Comparison of ENCODE assay signal across 1 cellular context in genomic region chrX:53682885-53683555, GRCh38.
TF ChIP-seq lines count a peak whose summit lies in the region.

No MANE protein-coding gene starts in this region.

TF ChIP-seq in K562, 482 proteins besides CTCF, POLR2A, EP300 and RAD21 (continued from another document and continues in another):
- TF ChIP-seq RNF219 (CRISPR knock-in tag; IDR thresholded peaks at IDR 0.05) (no peak), NCOA1 (IDR thresholded peaks at IDR 0.05; ENCODE audit: low read depth) (no peak), SMAD3 (CRISPR knock-in tag; conservative IDR thresholded peaks at IDR 0.05) (no peak), KLF6 (CRISPR knock-in tag; IDR thresholded peaks at IDR 0.05; ENCODE audit: borderline replicate concordance) (no peak), LARP7 (IDR thresholded peaks at IDR 0.05) (no peak), ZNF592 (IDR thresholded peaks at IDR 0.05) (peak; percentile 59), NCOA2 (IDR thresholded peaks at IDR 0.05; ENCODE audit: partially characterized antibody in 2 of 2) (no peak), CHD2 (IDR thresholded peaks at IDR 0.05; ENCODE audit: low read depth, low read length) (peak; percentile 93), TEAD1 (CRISPR knock-in tag; IDR thresholded peaks at IDR 0.05) (no peak), CTBP1 (IDR thresholded peaks at IDR 0.05; ENCODE audit: borderline replicate concordance) (no peak), NR2C1 (IDR thresholded peaks at IDR 0.05) (peak; percentile 92), NR2C1 (tag; IDR thresholded peaks at IDR 0.05) (peak; percentile 91), KLF13 (tag; IDR thresholded peaks at IDR 0.05; ENCODE audit: borderline replicate concordance, low read depth) (no peak), NFE2 (IDR thresholded peaks at IDR 0.05; ENCODE audit: low read depth) (no peak), ZBTB7A (IDR thresholded peaks at IDR 0.05; ENCODE audit: borderline replicate concordance, control insufficient read depth, low read depth, low read length) (peak; percentile 16; the same call in 1 of the 2 replicates), HDAC6 (IDR thresholded peaks at IDR 0.05; ENCODE audit: low read depth, low read length) (no peak), DPF2 (IDR thresholded peaks at IDR 0.05) (no peak), RNF2 (IDR thresholded peaks at IDR 0.05) (no peak), FOXK1 (CRISPR knock-in tag; IDR thresholded peaks at IDR 0.05; ENCODE audit: borderline replicate concordance) (no peak), ZNF224 (CRISPR knock-in tag; IDR thresholded peaks at IDR 0.05) (no peak), NR2C2 (CRISPR knock-in tag; IDR thresholded peaks at IDR 0.05) (peak; percentile 62; the same call in 1 of the 2 replicates), NR2C2 (tag; IDR thresholded peaks at IDR 0.05) (peak; percentile 96), SREBF2 (CRISPR knock-in tag; IDR thresholded peaks at IDR 0.05) (no peak), ADNP (tag; IDR thresholded peaks at IDR 0.05) (no peak), CTCFL (IDR thresholded peaks at IDR 0.05; ENCODE audit: borderline replicate concordance, insufficient read depth, low read depth, low read length, poor library complexity, severe bottlenecking) (no peak), XRCC5 (IDR thresholded peaks at IDR 0.05; ENCODE audit: low read depth, low read length) (no peak), NFE2L1 (tag; IDR thresholded peaks at IDR 0.05; ENCODE audit: borderline replicate concordance, low read depth) (no peak), RBM25 (IDR thresholded peaks at IDR 0.05; ENCODE audit: low read depth, low read length, severe bottlenecking) (peak; percentile 42), AFF4 (CRISPR knock-in tag; IDR thresholded peaks at IDR 0.05) (peak; percentile 36; the same call in 1 of the 2 replicates), ZNF445 (CRISPR knock-in tag; IDR thresholded peaks at IDR 0.05; ENCODE audit: low read depth) (no peak), ZFP1 (CRISPR knock-in tag; IDR thresholded peaks at IDR 0.05) (0 out of 2 replicates have a peak, but pooled peaks have one; percentile 20)
- TF ChIP-seq, protein P1, sequence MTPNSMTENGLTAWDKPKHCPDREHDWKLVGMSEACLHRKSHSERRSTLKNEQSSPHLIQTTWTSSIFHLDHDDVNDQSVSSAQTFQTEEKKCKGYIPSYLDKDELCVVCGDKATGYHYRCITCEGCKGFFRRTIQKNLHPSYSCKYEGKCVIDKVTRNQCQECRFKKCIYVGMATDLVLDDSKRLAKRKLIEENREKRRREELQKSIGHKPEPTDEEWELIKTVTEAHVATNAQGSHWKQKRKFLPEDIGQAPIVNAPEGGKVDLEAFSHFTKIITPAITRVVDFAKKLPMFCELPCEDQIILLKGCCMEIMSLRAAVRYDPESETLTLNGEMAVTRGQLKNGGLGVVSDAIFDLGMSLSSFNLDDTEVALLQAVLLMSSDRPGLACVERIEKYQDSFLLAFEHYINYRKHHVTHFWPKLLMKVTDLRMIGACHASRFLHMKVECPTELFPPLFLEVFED (CRISPR knock-in tag; conservative IDR thresholded peaks at IDR 0.05), result no peak
- TF ChIP-seq, protein P2, sequence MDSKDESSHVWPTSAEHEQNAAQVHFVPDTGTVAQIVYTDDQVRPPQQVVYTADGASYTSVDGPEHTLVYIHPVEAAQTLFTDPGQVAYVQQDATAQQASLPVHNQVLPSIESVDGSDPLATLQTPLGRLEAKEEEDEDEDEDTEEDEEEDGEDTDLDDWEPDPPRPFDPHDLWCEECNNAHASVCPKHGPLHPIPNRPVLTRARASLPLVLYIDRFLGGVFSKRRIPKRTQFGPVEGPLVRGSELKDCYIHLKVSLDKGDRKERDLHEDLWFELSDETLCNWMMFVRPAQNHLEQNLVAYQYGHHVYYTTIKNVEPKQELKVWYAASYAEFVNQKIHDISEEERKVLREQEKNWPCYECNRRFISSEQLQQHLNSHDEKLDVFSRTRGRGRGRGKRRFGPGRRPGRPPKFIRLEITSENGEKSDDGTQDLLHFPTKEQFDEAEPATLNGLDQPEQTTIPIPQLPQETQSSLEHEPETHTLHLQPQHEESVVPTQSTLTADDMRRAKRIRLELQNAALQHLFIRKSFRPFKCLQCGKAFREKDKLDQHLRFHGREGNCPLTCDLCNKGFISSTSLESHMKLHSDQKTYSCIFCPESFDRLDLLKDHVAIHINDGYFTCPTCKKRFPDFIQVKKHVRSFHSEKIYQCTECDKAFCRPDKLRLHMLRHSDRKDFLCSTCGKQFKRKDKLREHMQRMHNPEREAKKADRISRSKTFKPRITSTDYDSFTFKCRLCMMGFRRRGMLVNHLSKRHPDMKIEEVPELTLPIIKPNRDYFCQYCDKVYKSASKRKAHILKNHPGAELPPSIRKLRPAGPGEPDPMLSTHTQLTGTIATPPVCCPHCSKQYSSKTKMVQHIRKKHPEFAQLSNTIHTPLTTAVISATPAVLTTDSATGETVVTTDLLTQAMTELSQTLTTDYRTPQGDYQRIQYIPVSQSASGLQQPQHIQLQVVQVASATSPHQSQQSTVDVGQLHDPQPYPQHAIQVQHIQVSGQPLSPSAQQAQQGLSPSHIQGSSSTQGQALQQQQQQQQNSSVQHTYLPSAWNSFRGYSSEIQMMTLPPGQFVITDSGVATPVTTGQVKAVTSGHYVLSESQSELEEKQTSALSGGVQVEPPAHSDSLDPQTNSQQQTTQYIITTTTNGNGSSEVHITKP (IDR thresholded peaks at IDR 0.05; ENCODE audit: partially characterized antibody), result peak; percentile 36
- TF ChIP-seq, protein P3, sequence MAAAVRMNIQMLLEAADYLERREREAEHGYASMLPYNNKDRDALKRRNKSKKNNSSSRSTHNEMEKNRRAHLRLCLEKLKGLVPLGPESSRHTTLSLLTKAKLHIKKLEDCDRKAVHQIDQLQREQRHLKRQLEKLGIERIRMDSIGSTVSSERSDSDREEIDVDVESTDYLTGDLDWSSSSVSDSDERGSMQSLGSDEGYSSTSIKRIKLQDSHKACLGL (CRISPR knock-in tag; IDR thresholded peaks at IDR 0.05; ENCODE audit: borderline replicate concordance, poor library complexity, severe bottlenecking), result no peak
- TF ChIP-seq, protein P4, sequence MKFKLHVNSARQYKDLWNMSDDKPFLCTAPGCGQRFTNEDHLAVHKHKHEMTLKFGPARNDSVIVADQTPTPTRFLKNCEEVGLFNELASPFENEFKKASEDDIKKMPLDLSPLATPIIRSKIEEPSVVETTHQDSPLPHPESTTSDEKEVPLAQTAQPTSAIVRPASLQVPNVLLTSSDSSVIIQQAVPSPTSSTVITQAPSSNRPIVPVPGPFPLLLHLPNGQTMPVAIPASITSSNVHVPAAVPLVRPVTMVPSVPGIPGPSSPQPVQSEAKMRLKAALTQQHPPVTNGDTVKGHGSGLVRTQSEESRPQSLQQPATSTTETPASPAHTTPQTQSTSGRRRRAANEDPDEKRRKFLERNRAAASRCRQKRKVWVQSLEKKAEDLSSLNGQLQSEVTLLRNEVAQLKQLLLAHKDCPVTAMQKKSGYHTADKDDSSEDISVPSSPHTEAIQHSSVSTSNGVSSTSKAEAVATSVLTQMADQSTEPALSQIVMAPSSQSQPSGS (CRISPR knock-in tag; IDR thresholded peaks at IDR 0.05), result no peak
